ENCODE assay signal across 24 cellular contexts in the genomic region with DNA sequence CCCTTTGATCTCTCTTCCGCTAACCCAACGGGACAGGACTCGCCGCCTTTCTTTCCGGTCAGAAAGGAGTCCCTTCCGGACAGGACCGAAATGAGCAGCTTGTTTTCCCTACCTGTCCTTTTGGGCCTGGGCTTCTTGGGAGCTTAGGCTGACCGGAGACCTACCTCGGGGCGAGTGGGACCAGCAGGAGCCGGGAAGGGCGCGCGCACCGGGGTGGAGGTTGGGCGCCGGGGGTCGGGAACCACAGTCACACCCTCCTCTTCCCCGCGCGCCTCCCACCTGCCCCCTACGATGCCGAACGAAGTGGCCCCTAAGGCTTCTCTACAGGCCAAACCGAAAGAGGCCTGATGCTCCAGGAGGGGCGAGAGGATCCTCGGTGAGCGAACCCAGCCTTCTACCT.
"Had no signal": no experiment of that assay in that cellular context is flagged by ENCODE, and none has a peak within 500 bp of the region (broad histone marks: within the 10 kb centered on the region; RNA-seq: fewer than 3 reads in every experiment).

No MANE protein-coding gene starts in this region.

- H3K27me3 ChIP-seq: ovary had no signal

- ATAC-seq: heart left ventricle; left cardiac atrium; left lung; lower lobe of right lung; natural killer cell; stimulated activated naive B cell treated with anti-CD40 and anti-IgM and Interleukin-4, amounts not matched to agents 10 μg/mL and 1 μg/mL and 100 μg/mL, for 72 hours had no signal

- H3K9ac ChIP-seq: neural progenitor cell had no signal

- DNase-seq: heart left ventricle; hypothalamus; islet precursor cell; kidney glomerular epithelial cell; left cardiac atrium; left lung; lower lobe of right lung; mammary epithelial cell; mesenchymal stem cell; naive B cell; natural killer cell; nephron progenitor cell; ovary; right lobe of liver; stimulated activated CD4-positive, alpha-beta T cell treated with anti-CD3 and anti-CD28 coated beads, Interleukin-12 subunit alpha, Interleukin-12 subunit beta, amount 100 ng/mL, for 4 hours; stimulated activated CD4-positive, alpha-beta T cell treated with anti-CD3 and anti-CD28 coated beads, Interleukin-15, amount 100 ng/mL, for 24 hours; stimulated activated CD4-positive, alpha-beta T cell treated with anti-CD3 and anti-CD28 coated beads, Interleukin-2, amount 100 ng/mL, for 24 hours; stimulated activated CD4-positive, alpha-beta T cell treated with anti-CD3 and anti-CD28 coated beads, Interleukin-4, amount 100 ng/mL, for 1 hour; stimulated activated naive B cell treated with anti-CD40 and anti-IgM and Interleukin-4, amounts not matched to agents 10 μg/mL and 1 μg/mL and 100 μg/mL, for 72 hours; uterus had no signal

- H3K4me3 ChIP-seq: heart left ventricle, left lung, lower lobe of right lung, neural progenitor cell, ovary, right lobe of liver, thoracic aorta, tibial nerve, uterus had no signal

- H3K27ac ChIP-seq: heart left ventricle, left lung, lower lobe of right lung, neural progenitor cell, ovary, right lobe of liver, suprapubic skin, thoracic aorta, tibial nerve, uterus had no signal

- H3K4me2 ChIP-seq: neural progenitor cell had no signal

- H3K4me1 ChIP-seq: neural progenitor cell had no signal

- H3K36me3 ChIP-seq: heart left ventricle, left lung, lower lobe of right lung, neural progenitor cell, ovary, right lobe of liver, suprapubic skin, thoracic aorta, tibial nerve, uterus had no signal

- H3K9me3 ChIP-seq: heart left ventricle, left lung, lower lobe of right lung, ovary, right lobe of liver, suprapubic skin, thoracic aorta, tibial nerve, uterus had no signal

- H2AFZ ChIP-seq: neural progenitor cell had no signal
